Comparison of ENCODE assay signal across 1 cellular context in genomic region chr11:86515297-86516094, GRCh38.
TF ChIP-seq lines count a peak whose summit lies in the region.

No MANE protein-coding gene starts in this region.

TF ChIP-seq in HCT116, 20 proteins besides CTCF, POLR2A, EP300 and RAD21 (continued from another document):
- no peak for TF ChIP-seq ATF3 (IDR thresholded peaks at IDR 0.05)
TF ChIP-seq in HCT116: peak in this region for 0.
